11 cellular contexts compared by ENCODE assay signal in the genomic region with DNA sequence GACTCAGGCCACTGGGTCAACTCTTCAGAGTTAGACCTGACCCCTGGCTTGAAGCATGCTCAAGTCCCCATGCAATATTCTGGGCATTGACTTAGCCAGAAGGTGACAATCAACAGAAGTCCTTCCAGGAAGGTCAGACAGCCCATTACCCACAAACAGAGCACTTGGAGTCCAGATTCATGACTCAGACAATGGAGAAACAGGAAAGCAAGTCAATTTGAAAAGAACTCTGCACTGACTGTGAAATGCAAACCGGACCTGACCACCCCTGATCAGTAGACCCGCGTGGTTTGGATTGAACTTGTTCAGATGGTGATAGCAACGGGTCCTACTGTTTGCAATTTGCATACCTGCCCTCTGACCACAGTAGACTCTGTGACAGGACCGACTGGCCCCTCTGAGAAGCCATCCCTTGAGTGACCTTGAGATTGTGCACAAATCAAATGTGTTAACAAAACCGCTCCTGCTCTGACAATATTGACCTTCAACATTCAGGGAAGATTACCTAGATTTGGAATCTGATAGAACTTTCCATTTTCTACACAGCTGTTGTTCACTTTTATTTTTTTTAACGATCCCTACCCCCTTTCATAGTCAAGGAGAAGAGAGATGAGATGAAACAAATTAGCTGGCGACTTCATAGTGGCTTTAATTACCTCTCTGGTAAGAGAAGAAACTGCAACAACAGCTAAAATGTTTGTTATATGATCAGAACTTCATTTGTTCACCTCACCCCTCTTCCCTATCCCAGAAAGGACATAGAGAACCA.
A peak's percentile ranks its signal among the peaks of the same experiment; 100 is the strongest.
DNase-seq lines count a peak whose midpoint lies in the region; ATAC-seq and TF ChIP-seq lines count a peak whose summit lies in the region.
"Had no signal": no experiment of that assay in that cellular context is flagged by ENCODE, and none has a peak within 500 bp of the region (broad histone marks: within the 10 kb centered on the region; RNA-seq: fewer than 3 reads in every experiment).

No MANE protein-coding gene starts in this region.

- WGBS in gastroesophageal sphincter (ENCODE audit: low coverage in 1 of 2), 2 donors: 71 to 100% methylated on average over 4 to 8 of the region's 8 CpGs

- H3K9me3 ChIP-seq in gastroesophageal sphincter (no peaks in the 10 kb centered on the region), MG63 (no peaks in the 10 kb centered on the region)

- TF ChIP-seq CTCF in RWPE1 (conservative IDR thresholded peaks at IDR 0.05; ENCODE audit: low read depth): no peak
- no peak for TF ChIP-seq CTCF in gastroesophageal sphincter (IDR thresholded peaks at IDR 0.05)
- TF ChIP-seq CTCF in omental fat pad (IDR thresholded peaks at IDR 0.05): no peak

- no peak for TF ChIP-seq POLR2A in gastroesophageal sphincter (IDR thresholded peaks at IDR 0.05)

- DNase-seq in EH (ENCODE audit: low read depth) (peak; percentile 31), RWPE1 (ENCODE audit: low spot score) (no peak), pulmonary artery endothelial cell (ENCODE audit: low read depth, low spot score) (peak; percentile 41), omental fat pad (ENCODE audit: low spot score) (no peak), NCI-H69 (lab: John Stamatoyannopoulos, UW) (no peak), MG63 (no peak), amygdala (lab: John Stamatoyannopoulos, UW) (no peak)
- DNase-seq: Kasumi-1; NCI-H2029; stimulated activated naive CD4-positive, alpha-beta T cell had no signal

- H3K27ac ChIP-seq in RWPE1: peak overlapping the region; percentile 26; the same call in 1 of the 2 replicates
- H3K27ac ChIP-seq in gastroesophageal sphincter: peak overlapping the region in 3 of 4 donors; percentile 14 to 54 (median 31)

- CTCF ChIA-PET in RWPE1 (lab: Yijun Ruan, JAX): no interaction called here

- no peak for TF ChIP-seq EP300 in gastroesophageal sphincter (IDR thresholded peaks at IDR 0.05)

- no peaks in the 10 kb centered on the region for H3K27me3 ChIP-seq in gastroesophageal sphincter
- H3K27me3 ChIP-seq in MG63: no peaks in the 10 kb centered on the region

- POLR2A ChIA-PET in RWPE1 (lab: Yijun Ruan, JAX; ENCODE audit: low non-redundant PET): no interaction called here

- peaks cover 4 to 36% of the 10 kb centered on the region in 2 donors for H3K36me3 ChIP-seq in gastroesophageal sphincter
- no peaks in the 10 kb centered on the region for H3K36me3 ChIP-seq in MG63

- no peak for ATAC-seq in gastroesophageal sphincter
- no peak for ATAC-seq in omental fat pad (ENCODE audit: low FRiP score)

- H3K4me3 ChIP-seq in gastroesophageal sphincter (no peak overlapping the region), MG63 (no peak overlapping the region)

- H3K4me1 ChIP-seq in gastroesophageal sphincter: peaks cover 5 to 43% (median 11%) of the 10 kb centered on the region in 3 donors

Comparison
In these comparisons a context has a peak if more than half of its experiments do, and no peak if none do; other contexts are left out.
1. DNase-seq: peak in EH (single experiment) and pulmonary artery endothelial cell (single experiment); none in RWPE1 (single experiment), omental fat pad (single experiment), NCI-H69 (single experiment), MG63 (single experiment) and amygdala (0 of 56).